Comparison of ENCODE assay signal across 1 cellular context in the genomic region with DNA sequence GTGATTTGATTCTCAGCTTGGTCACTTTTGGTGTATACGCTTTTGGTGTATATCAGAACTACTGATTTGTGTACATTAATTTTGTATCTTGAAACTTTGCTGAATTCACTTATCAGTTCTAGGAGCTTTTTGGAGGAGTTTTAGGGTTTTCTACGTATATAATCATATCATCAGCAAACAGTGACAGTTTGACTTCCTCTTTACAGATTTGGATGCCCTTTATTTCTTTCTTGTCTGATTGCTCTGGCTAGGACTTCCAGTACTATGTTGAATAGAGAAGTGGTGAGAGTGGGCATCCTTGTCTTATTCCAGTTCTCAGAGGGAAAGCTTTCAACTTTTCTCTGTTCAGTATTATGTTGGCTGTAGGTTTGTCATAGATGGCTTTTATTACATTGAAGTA. TPM values are rescaled to one million over a fixed set of nuclear protein-coding genes. Genes with fewer than 3 reads are reported as not detected.
"Had no signal": no experiment of that assay in that cellular context is flagged by ENCODE, and none has a peak within 500 bp of the region (broad histone marks: within the 10 kb centered on the region; RNA-seq: fewer than 3 reads in every experiment).

No MANE protein-coding gene starts in this region.

RNA-seq across cellular contexts. Expression of a gene that starts 19.7 kb away (rescaled TPM):
- polyA plus RNA-seq: neural cell had no signal
